10 cellular contexts compared by ENCODE assay signal in the genomic region with DNA sequence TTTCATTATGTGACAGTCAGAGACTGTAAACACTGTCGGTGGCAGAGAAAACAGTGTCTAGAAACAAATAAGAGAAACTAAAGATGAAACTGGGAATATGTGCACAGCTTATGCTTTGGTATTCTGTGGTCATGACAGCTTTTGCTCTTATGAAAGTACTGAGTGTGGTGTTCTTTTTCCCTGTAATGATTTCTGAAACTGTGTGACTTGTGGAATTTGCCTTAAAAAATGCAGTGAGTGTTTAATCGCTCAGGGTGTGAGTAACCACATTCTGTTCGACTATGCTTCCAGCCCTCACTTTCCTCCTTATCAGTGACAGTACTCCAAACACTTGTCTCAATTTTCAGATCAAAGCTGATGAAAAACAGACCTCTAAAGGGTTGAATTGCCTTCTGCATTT.
A peak's percentile ranks its signal among the peaks of the same experiment; 100 is the strongest.
DNase-seq lines count a peak whose midpoint lies in the region; ATAC-seq and TF ChIP-seq lines count a peak whose summit lies in the region.
"Had no signal": no experiment of that assay in that cellular context is flagged by ENCODE, and none has a peak within 500 bp of the region (broad histone marks: within the 10 kb centered on the region; RNA-seq: fewer than 3 reads in every experiment).

No MANE protein-coding gene starts in this region.

- intact Hi-C loops in gastrocnemius medialis (cut with DNase I; ENCODE audit: low total_unique reads) = no loop called here

- H3K9me3 ChIP-seq in neuronal stem cell (replicated peaks in 1 of 2; ENCODE audit: control insufficient read depth in 2 of 2, insufficient read depth in 1 of 2, low read depth in 1 of 2, low read length in 2 of 2) (no peaks in the 10 kb centered on the region), gastrocnemius medialis (no peaks in the 10 kb centered on the region), suprapubic skin (no peaks in the 10 kb centered on the region)

- DNase-seq in neuronal stem cell (ENCODE audit: low spot score) (no peak), gastrocnemius medialis (no peak), suprapubic skin (ENCODE audit: low spot score in 2 of 2) (no peak)
- no peak for DNase-seq in stimulated activated CD4-positive, alpha-beta T cell treated with anti-CD3 and anti-CD28 coated beads, Interleukin-4, amount 100 ng/mL, for 4 hours
- DNase-seq in stimulated activated CD4-positive, alpha-beta T cell treated with anti-CD3 and anti-CD28 coated beads, Interleukin-4, amount 100 ng/mL, for 1 hour = no peak
- DNase-seq: activated CD8-positive, alpha-beta memory T cell treated with anti-CD3 and anti-CD28 coated beads, Interleukin-2, amount 50 U/mL, for 4 hours; stimulated activated CD4-positive, alpha-beta T cell treated with anti-CD3 and anti-CD28 coated beads, Interleukin-4, amount 100 ng/mL, for 24 hours had no signal

- peak overlapping the region; percentile 0 for H2AFZ ChIP-seq in neuronal stem cell (ENCODE audit: low read length)

- no peak overlapping the region for H2BK5ac ChIP-seq in neuronal stem cell (ENCODE audit: low read length)

- no peak overlapping the region for H3K4me2 ChIP-seq in neuronal stem cell (ENCODE audit: insufficient read depth, low read length, poor library complexity, severe bottlenecking)

- no peak overlapping the region for H3K14ac ChIP-seq in neuronal stem cell (ENCODE audit: low read length)

- H4K8ac ChIP-seq in neuronal stem cell (ENCODE audit: low read depth, low read length) = no peak overlapping the region

- no CpG with 5 or more reads among the region's 3 CpGs for WGBS in neuronal stem cell (ENCODE audit: extremely low coverage in 2 of 2, insufficient read length in 2 of 2, insufficient replicate concordance in 1 of 2), 2 donors
- 35% methylated on average over 3 of the region's 3 CpGs for WGBS in suprapubic skin

- no peak overlapping the region for H4K91ac ChIP-seq in neuronal stem cell (ENCODE audit: low read depth, low read length, poor library complexity)

- H3K18ac ChIP-seq in neuronal stem cell (ENCODE audit: low read length) = no peak overlapping the region

- H3K4me1 ChIP-seq in neuronal stem cell (ENCODE audit: control insufficient read depth in 2 of 2, insufficient read depth in 1 of 2, low read depth in 1 of 2, low read length in 2 of 2) (no peaks in the 10 kb centered on the region), gastrocnemius medialis (no peaks in the 10 kb centered on the region), suprapubic skin (no peaks in the 10 kb centered on the region)

- no peak overlapping the region for H2BK15ac ChIP-seq in neuronal stem cell (ENCODE audit: low read length)

- no peak overlapping the region for H3K27ac ChIP-seq in neuronal stem cell (replicated peaks; ENCODE audit: low read length)
- no peak overlapping the region for H3K27ac ChIP-seq in gastrocnemius medialis
- no peak overlapping the region for H3K27ac ChIP-seq in suprapubic skin

- no peak overlapping the region for H3K4ac ChIP-seq in neuronal stem cell (ENCODE audit: low read length)

- H3K79me1 ChIP-seq in neuronal stem cell (ENCODE audit: low read depth, low read length) = no peaks in the 10 kb centered on the region

- TF ChIP-seq EP300 in suprapubic skin (IDR thresholded peaks at IDR 0.05) = no peak

- no peak overlapping the region for H3K23ac ChIP-seq in neuronal stem cell (ENCODE audit: low read depth, low read length, poor library complexity)

- H2BK12ac ChIP-seq in neuronal stem cell (ENCODE audit: low read length) = no peak overlapping the region

- H2AK5ac ChIP-seq in neuronal stem cell (ENCODE audit: low read depth, low read length) = no peak overlapping the region

- no peak overlapping the region for H3K9ac ChIP-seq in neuronal stem cell (ENCODE audit: low read depth, low read length, poor library complexity)

- TF ChIP-seq CTCF in gastrocnemius medialis (IDR thresholded peaks at IDR 0.05 in 4 of 5, conservative IDR thresholded peaks at IDR 0.05 in 1 of 5) (no peak), suprapubic skin (IDR thresholded peaks at IDR 0.05) (no peak)

- ATAC-seq in GM18870 (IDR thresholded peaks at IDR 0.05; ENCODE audit: unreplicated experiment) = peak; percentile 94
- peak; percentile 75 for ATAC-seq in HG02798 (IDR thresholded peaks at IDR 0.05; ENCODE audit: poor library complexity, unreplicated experiment)
- ATAC-seq in SK-N-SH treated with all-trans-retinoic acid at 6 μM for 48 hours = peak; percentile 85
- ATAC-seq in gastrocnemius medialis = no peak

- no peak overlapping the region for H2BK120ac ChIP-seq in neuronal stem cell (ENCODE audit: low read depth, low read length)

- in situ Hi-C loops in gastrocnemius medialis (cut with MboI; ENCODE audit: low sequenced_read_pairs in 4 of 4) = no loop called here

- no peaks in the 10 kb centered on the region for H3K36me3 ChIP-seq in neuronal stem cell (replicated peaks in 1 of 2; ENCODE audit: control insufficient read depth in 2 of 2, insufficient read depth in 2 of 2, low read length in 2 of 2)
- no peaks in the 10 kb centered on the region for H3K36me3 ChIP-seq in gastrocnemius medialis
- no peaks in the 10 kb centered on the region for H3K36me3 ChIP-seq in suprapubic skin

- H3K4me3 ChIP-seq in neuronal stem cell (ENCODE audit: low read length in 2 of 2) (no peak overlapping the region), gastrocnemius medialis (no peak overlapping the region), suprapubic skin (no peak overlapping the region)

- no peak for TF ChIP-seq POLR2A in gastrocnemius medialis (IDR thresholded peaks at IDR 0.05)
- TF ChIP-seq POLR2A in suprapubic skin (IDR thresholded peaks at IDR 0.05) = no peak

- H3K27me3 ChIP-seq in neuronal stem cell (ENCODE audit: control insufficient read depth in 3 of 3, insufficient read depth in 3 of 3, low read depth in 1 of 3, low read length in 3 of 3) = no peaks in the 10 kb centered on the region
- no peaks in the 10 kb centered on the region for H3K27me3 ChIP-seq in gastrocnemius medialis
- peaks cover 3% of the 10 kb centered on the region for H3K27me3 ChIP-seq in suprapubic skin

TF ChIP-seq in SK-N-SH treated with all-trans-retinoic acid at 6 μM for 48 hours, 23 proteins besides CTCF, POLR2A, EP300 and RAD21:
- TF ChIP-seq GLIS3 (CRISPR knock-in tag; IDR thresholded peaks at IDR 0.05) (no peak; the same call in 1 of the 2 replicates), ISL1 (CRISPR knock-in tag; IDR thresholded peaks at IDR 0.05) (peak; percentile 70)
- TF ChIP-seq, protein P1, sequence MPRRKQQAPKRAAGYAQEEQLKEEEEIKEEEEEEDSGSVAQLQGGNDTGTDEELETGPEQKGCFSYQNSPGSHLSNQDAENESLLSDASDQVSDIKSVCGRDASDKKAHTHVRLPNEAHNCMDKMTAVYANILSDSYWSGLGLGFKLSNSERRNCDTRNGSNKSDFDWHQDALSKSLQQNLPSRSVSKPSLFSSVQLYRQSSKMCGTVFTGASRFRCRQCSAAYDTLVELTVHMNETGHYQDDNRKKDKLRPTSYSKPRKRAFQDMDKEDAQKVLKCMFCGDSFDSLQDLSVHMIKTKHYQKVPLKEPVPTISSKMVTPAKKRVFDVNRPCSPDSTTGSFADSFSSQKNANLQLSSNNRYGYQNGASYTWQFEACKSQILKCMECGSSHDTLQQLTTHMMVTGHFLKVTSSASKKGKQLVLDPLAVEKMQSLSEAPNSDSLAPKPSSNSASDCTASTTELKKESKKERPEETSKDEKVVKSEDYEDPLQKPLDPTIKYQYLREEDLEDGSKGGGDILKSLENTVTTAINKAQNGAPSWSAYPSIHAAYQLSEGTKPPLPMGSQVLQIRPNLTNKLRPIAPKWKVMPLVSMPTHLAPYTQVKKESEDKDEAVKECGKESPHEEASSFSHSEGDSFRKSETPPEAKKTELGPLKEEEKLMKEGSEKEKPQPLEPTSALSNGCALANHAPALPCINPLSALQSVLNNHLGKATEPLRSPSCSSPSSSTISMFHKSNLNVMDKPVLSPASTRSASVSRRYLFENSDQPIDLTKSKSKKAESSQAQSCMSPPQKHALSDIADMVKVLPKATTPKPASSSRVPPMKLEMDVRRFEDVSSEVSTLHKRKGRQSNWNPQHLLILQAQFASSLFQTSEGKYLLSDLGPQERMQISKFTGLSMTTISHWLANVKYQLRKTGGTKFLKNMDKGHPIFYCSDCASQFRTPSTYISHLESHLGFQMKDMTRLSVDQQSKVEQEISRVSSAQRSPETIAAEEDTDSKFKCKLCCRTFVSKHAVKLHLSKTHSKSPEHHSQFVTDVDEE (CRISPR knock-in tag; IDR thresholded peaks at IDR 0.05) = peak; percentile 61; the same call in 1 of the 2 replicates

Comparison
In these comparisons a context has a peak if more than half of its experiments do, and no peak if none do; other contexts are left out.
1. ATAC-seq: peak in GM18870 (single experiment), HG02798 (single experiment) and SK-N-SH treated with all-trans-retinoic acid at 6 μM for 48 hours (single experiment); none in gastrocnemius medialis (0 of 2).